24 cellular contexts compared by ENCODE assay signal in the genomic region with DNA sequence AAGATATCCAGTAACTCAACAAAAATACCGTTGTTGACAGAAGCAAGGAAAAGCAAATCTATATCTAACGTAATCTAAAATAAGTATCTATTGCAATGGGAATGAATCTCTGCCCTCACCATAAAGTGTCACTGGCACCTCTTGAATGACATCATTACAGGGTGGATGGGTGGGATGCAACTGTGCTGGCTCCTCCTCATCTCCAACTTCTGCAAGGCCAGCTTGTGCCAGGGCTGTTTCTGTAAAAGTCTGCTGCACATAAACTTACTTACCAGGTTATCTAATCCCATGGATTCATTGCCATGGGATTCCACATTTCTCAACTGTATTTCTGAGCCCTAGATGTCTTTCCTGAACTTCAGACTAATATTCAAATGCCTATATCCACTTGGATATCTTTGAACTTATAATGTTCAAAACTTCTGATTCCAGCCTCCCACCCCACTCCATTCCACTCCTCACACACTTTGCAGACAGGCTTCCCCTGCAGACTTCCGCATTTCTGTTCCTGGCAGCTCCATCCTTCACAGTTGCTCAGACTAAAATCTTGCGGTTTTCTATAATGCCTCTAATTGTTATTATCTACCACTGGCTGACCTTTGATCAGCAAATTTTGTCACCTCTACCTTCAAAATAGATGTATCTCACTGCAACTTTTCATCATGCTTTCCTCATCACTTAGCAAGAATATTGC. TPM values are rescaled to one million over a fixed set of nuclear protein-coding genes. Genes with fewer than 3 reads are reported as not detected.
DNase-seq lines count a peak whose midpoint lies in the region; ATAC-seq, FAIRE-seq and TF ChIP-seq lines count a peak whose summit lies in the region.
"Had no signal": no experiment of that assay in that cellular context is flagged by ENCODE, and none has a peak within 500 bp of the region (broad histone marks: within the 10 kb centered on the region; RNA-seq: fewer than 3 reads in every experiment).

No MANE protein-coding gene starts in this region.

- no peaks in the 10 kb centered on the region for H3K9me3 ChIP-seq in gastroesophageal sphincter
- no peaks in the 10 kb centered on the region for H3K9me3 ChIP-seq in suprapubic skin
- H3K9me3 ChIP-seq: A549, pancreas, SJCRH30, stomach had no signal

- H3K27me3 ChIP-seq in gastroesophageal sphincter (no peaks in the 10 kb centered on the region), suprapubic skin (no peaks in the 10 kb centered on the region)
- H3K27me3 ChIP-seq: hepatocyte, pancreas, SJCRH30, stomach had no signal

- H3K4me1 ChIP-seq in gastroesophageal sphincter = peaks cover 5 to 53% (median 7%) of the 10 kb centered on the region in 3 donors
- peaks cover 5% of the 10 kb centered on the region for H3K4me1 ChIP-seq in suprapubic skin
- H3K4me1 ChIP-seq: A549, SJCRH30 had no signal

- no peak for TF ChIP-seq CTCF in gastroesophageal sphincter (IDR thresholded peaks at IDR 0.05)
- TF ChIP-seq CTCF in suprapubic skin (IDR thresholded peaks at IDR 0.05) = no peak

- no peak for TF ChIP-seq EP300 in gastroesophageal sphincter (IDR thresholded peaks at IDR 0.05)
- TF ChIP-seq EP300 in suprapubic skin (IDR thresholded peaks at IDR 0.05) = no peak

- H3K36me3 ChIP-seq in gastroesophageal sphincter (peaks cover 0 to 4% of the 10 kb centered on the region in 2 donors), suprapubic skin (no peaks in the 10 kb centered on the region)
- H3K36me3 ChIP-seq: pancreas, SJCRH30, stomach had no signal

- WGBS in gastroesophageal sphincter (ENCODE audit: low coverage in 1 of 2), 2 donors = 66 to 86% methylated on average over 4 of the region's 4 CpGs
- 82% methylated on average over 4 of the region's 4 CpGs for WGBS in suprapubic skin

- H3K4me3 ChIP-seq in gastroesophageal sphincter (no peak overlapping the region), suprapubic skin (no peak overlapping the region)
- H3K4me3 ChIP-seq: A549, hepatocyte, pancreas, SJCRH30, stomach had no signal

- TF ChIP-seq POLR2A in gastroesophageal sphincter (IDR thresholded peaks at IDR 0.05) = no peak
- no peak for TF ChIP-seq POLR2A in suprapubic skin (IDR thresholded peaks at IDR 0.05)

- FAIRE-seq in GM19239 (lab: Jason Lieb, UNC) = peak; percentile 96
- FAIRE-seq: A549, endothelial cell of umbilical vein, islet of Langerhans, pancreas had no signal

- ATAC-seq in gastroesophageal sphincter (no peak), GM18502 (IDR thresholded peaks at IDR 0.05; ENCODE audit: poor library complexity, unreplicated experiment) (no peak)
- ATAC-seq: A549; naive thymus-derived CD8-positive, alpha-beta T cell; PC-3 had no signal

- H3K27ac ChIP-seq in gastroesophageal sphincter (peak overlapping the region in 3 of 4 donors; percentile 6 to 42 (median 34)), suprapubic skin (no peak overlapping the region)
- H3K27ac ChIP-seq: A549, hepatocyte, pancreas, SJCRH30 had no signal

- DNase-seq in Ammon's horn (ENCODE audit: low spot score) = peak; percentile 22
- no peak for DNase-seq in GM19239 (ENCODE audit: insufficient read length, low spot score)
- DNase-seq in SIG-M5 (lab: John Stamatoyannopoulos, UW) = peak; percentile 31
- no peak for DNase-seq in suprapubic skin (ENCODE audit: low spot score in 2 of 2)
- DNase-seq in kidney glomerular epithelial cell (lab: John Stamatoyannopoulos, UW) = no peak
- no peak for DNase-seq in NCI-H1048 (lab: John Stamatoyannopoulos, UW)
- DNase-seq: activated CD4-positive, alpha-beta T cell treated with anti-CD3 and anti-CD28 coated beads for 1 hour; activated naive CD8-positive, alpha-beta T cell treated with anti-CD3 and anti-CD28 coated beads for 36 hours; CD4-positive, alpha-beta T cell; cortex of kidney; DMS153; Karpas-422; naive thymus-derived CD8-positive, alpha-beta T cell; NCI-H526; pancreas; PC-3; SJCRH30; stomach had no signal

RNA-seq across cellular contexts. Expression of a gene that starts 10.7 kb away (rescaled TPM):
- 100 to 1,000 TPM; 199 to 756 (median 378) TPM for total RNA-seq in gastroesophageal sphincter
- 1 to 10 TPM; 6.2 to 9.2 (median 8.2) TPM for total RNA-seq in suprapubic skin
- total RNA-seq: endothelial cell of umbilical vein, PC-3 had no signal

Comparison
In these comparisons a context has a peak if more than half of its experiments do, and no peak if none do; other contexts are left out.
1. DNase-seq: peak in Ammon's horn (single experiment) and SIG-M5 (single experiment); none in GM19239 (single experiment), suprapubic skin (0 of 2), kidney glomerular epithelial cell (single experiment) and NCI-H1048 (single experiment).
2. RNA of a gene that starts 10.7 kb away (total RNA-seq): 199 to 756 TPM in gastroesophageal sphincter; 6.2 to 9.2 TPM in suprapubic skin; every median in the first group is over 10 times any median in the second.